ENCODE assay signal across 28 cellular contexts in the genomic region with DNA sequence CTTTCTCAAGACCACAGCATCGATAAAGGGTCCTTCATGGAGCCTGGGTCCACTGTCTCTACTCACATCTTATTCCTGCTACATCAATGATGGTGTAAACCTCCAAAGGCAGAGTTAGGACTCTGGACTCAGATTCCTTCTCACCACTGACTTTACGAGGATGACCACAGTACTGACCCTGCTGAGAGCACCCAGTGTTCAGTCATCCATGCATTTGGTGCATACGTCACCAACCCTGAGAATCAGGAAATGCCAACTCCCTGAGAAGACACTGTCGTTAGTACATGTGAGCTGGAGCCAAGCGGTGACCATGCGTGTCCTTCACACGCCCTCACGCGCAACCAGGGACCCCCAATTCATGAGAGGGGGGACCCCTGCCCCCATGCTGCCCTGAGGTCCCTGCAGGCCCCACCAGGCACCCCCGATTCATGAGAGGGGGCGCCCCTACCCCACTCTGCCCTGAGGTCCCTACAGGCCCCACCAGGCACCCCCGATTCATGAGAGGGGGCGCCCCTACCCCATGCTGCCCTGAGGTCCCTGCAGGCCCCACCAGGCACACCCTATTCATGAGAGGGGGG.
DNase-seq lines count a peak whose midpoint lies in the region; ATAC-seq and TF ChIP-seq lines count a peak whose summit lies in the region.
"Had no signal": no experiment of that assay in that cellular context is flagged by ENCODE, and none has a peak within 500 bp of the region (broad histone marks: within the 10 kb centered on the region; RNA-seq: fewer than 3 reads in every experiment).

No MANE protein-coding gene starts in this region.

- no peaks in the 10 kb centered on the region for H3K27me3 ChIP-seq in neuronal stem cell (ENCODE audit: control insufficient read depth in 3 of 3, insufficient read depth in 3 of 3, low read depth in 1 of 3, low read length in 3 of 3)
- H3K27me3 ChIP-seq in gastrocnemius medialis, result no peaks in the 10 kb centered on the region
- H3K27me3 ChIP-seq: left lung, sigmoid colon, SJCRH30, vagina had no signal

- peaks cover 0 to 5% of the 10 kb centered on the region in 2 donors for H3K9me3 ChIP-seq in neuronal stem cell (replicated peaks in 1 of 2; ENCODE audit: control insufficient read depth in 2 of 2, insufficient read depth in 1 of 2, low read depth in 1 of 2, low read length in 2 of 2)
- H3K9me3 ChIP-seq in gastrocnemius medialis, result no peaks in the 10 kb centered on the region
- H3K9me3 ChIP-seq: left lung, sigmoid colon, SJCRH30, vagina had no signal

- H3K4me2 ChIP-seq in neuronal stem cell (ENCODE audit: insufficient read depth, low read length, poor library complexity, severe bottlenecking), result no peak overlapping the region

- no peak overlapping the region for H3K4ac ChIP-seq in neuronal stem cell (ENCODE audit: low read length)

- H3K4me1 ChIP-seq in neuronal stem cell (ENCODE audit: control insufficient read depth in 2 of 2, insufficient read depth in 1 of 2, low read depth in 1 of 2, low read length in 2 of 2) (no peaks in the 10 kb centered on the region), gastrocnemius medialis (no peaks in the 10 kb centered on the region)
- H3K4me1 ChIP-seq: heart left ventricle, sigmoid colon, SJCRH30, vagina had no signal

- DNase-seq in Caki2 (ENCODE audit: low read depth) (peak; percentile 66), M059J (ENCODE audit: low read depth) (peak; percentile 95), cardiac fibroblast (ENCODE audit: low read depth in 2 of 2) (peak; percentile 1 to 58), neuronal stem cell (ENCODE audit: low spot score) (no peak), gastrocnemius medialis (no peak), NCI-H2029 treated with DMSO at 0.1 percent for 48 hours (lab: John Stamatoyannopoulos, UW) (no peak), type B pancreatic cell (ENCODE audit: extremely low spot score, unreplicated experiment) (no peak)
- DNase-seq: activated CD4-positive, alpha-beta T cell treated with anti-CD3 and anti-CD28 coated beads, Interleukin-2, amount 10 ng/mL, durations not matched to agents 24 days and 14 days; activated CD8-positive, alpha-beta memory T cell treated with anti-CD3 and anti-CD28 coated beads, Interleukin-2, amount 50 U/mL, for 48 hours; activated effector memory CD4-positive, alpha-beta T cell treated with Interleukin-2 at 50 U/mL for 16 hours; activated naive CD8-positive, alpha-beta T cell treated with anti-CD3 and anti-CD28 coated beads, Interleukin-2, amount 10 ng/mL, durations not matched to agents 7 days and 5 days; heart left ventricle; Karpas-422; left lung; natural killer cell; NCI-H1048; NCI-H187 treated with DMSO at 0.1 percent for 48 hours; NCI-H748 treated with DMSO at 0.1 percent for 48 hours; OCI-M1; sigmoid colon; SJCRH30 had no signal

- no peak overlapping the region for H3K4me3 Mint-ChIP-seq in type B pancreatic cell
- H3K4me3 Mint-ChIP-seq: activated CD4-positive, alpha-beta T cell treated with anti-CD3 and anti-CD28 coated beads, Interleukin-2, amount 10 ng/mL, durations not matched to agents 24 days and 14 days; activated naive CD8-positive, alpha-beta T cell treated with anti-CD3 and anti-CD28 coated beads, Interleukin-2, amount 10 ng/mL, durations not matched to agents 7 days and 5 days; brain; CD14-positive monocyte; mesothelial cell of epicardium; natural killer cell; T-helper 1 cell treated with Interleukin-12 subunit alpha and Interleukin-12 subunit beta and Interleukin-4 antibody, amounts not matched to agents 30 μg/mL and 1 μg/mL, for 36 hours had no signal

- H3K27ac Mint-ChIP-seq in type B pancreatic cell, result no peak overlapping the region
- H3K27ac Mint-ChIP-seq: activated CD4-positive, alpha-beta T cell treated with anti-CD3 and anti-CD28 coated beads, Interleukin-2, amount 10 ng/mL, durations not matched to agents 24 days and 14 days; activated naive CD8-positive, alpha-beta T cell treated with anti-CD3 and anti-CD28 coated beads, Interleukin-2, amount 10 ng/mL, durations not matched to agents 7 days and 5 days; CD14-positive monocyte; mesothelial cell of epicardium; natural killer cell; T-helper 1 cell treated with Interleukin-12 subunit alpha and Interleukin-12 subunit beta and Interleukin-4 antibody, amounts not matched to agents 30 μg/mL and 1 μg/mL, for 36 hours had no signal

- H2BK12ac ChIP-seq in neuronal stem cell (ENCODE audit: low read length), result no peak overlapping the region

- no peaks in the 10 kb centered on the region for H3K36me3 Mint-ChIP-seq in type B pancreatic cell
- H3K36me3 Mint-ChIP-seq: activated naive CD8-positive, alpha-beta T cell treated with anti-CD3 and anti-CD28 coated beads, Interleukin-2, amount 10 ng/mL, durations not matched to agents 7 days and 5 days; brain; CD14-positive monocyte; mesothelial cell of epicardium; natural killer cell had no signal

- H3K79me1 ChIP-seq in neuronal stem cell (ENCODE audit: low read depth, low read length), result peaks cover 3% of the 10 kb centered on the region

- no peak overlapping the region for H4K91ac ChIP-seq in neuronal stem cell (ENCODE audit: low read depth, low read length, poor library complexity)

- no peaks in the 10 kb centered on the region for H3K36me3 ChIP-seq in neuronal stem cell (replicated peaks in 1 of 2; ENCODE audit: control insufficient read depth in 2 of 2, insufficient read depth in 2 of 2, low read length in 2 of 2)
- H3K36me3 ChIP-seq in gastrocnemius medialis, result no peaks in the 10 kb centered on the region
- H3K36me3 ChIP-seq: heart left ventricle, left lung, sigmoid colon, SJCRH30, vagina had no signal

- no CpG with 5 or more reads among the region's 13 CpGs for WGBS in neuronal stem cell (ENCODE audit: extremely low coverage in 2 of 2, insufficient read length in 2 of 2, insufficient replicate concordance in 1 of 2), 2 donors

- peak overlapping the region; percentile 11 for H3K14ac ChIP-seq in neuronal stem cell (ENCODE audit: low read length)

- H2BK5ac ChIP-seq in neuronal stem cell (ENCODE audit: low read length), result peak overlapping the region; percentile 19

- H3K18ac ChIP-seq in neuronal stem cell (ENCODE audit: low read length), result no peak overlapping the region

- H2AK5ac ChIP-seq in neuronal stem cell (ENCODE audit: low read depth, low read length), result no peak overlapping the region

- H3K27me3 Mint-ChIP-seq in type B pancreatic cell, result peaks cover 6% of the 10 kb centered on the region
- H3K27me3 Mint-ChIP-seq: activated CD4-positive, alpha-beta T cell treated with anti-CD3 and anti-CD28 coated beads, Interleukin-2, amount 10 ng/mL, durations not matched to agents 24 days and 14 days; activated naive CD8-positive, alpha-beta T cell treated with anti-CD3 and anti-CD28 coated beads, Interleukin-2, amount 10 ng/mL, durations not matched to agents 7 days and 5 days had no signal

- no peak overlapping the region for H4K8ac ChIP-seq in neuronal stem cell (ENCODE audit: low read depth, low read length)

- H2AFZ ChIP-seq in neuronal stem cell (ENCODE audit: low read length), result no peak overlapping the region

- in situ Hi-C loops in Caki2 (cut with HindIII; ENCODE audit: low pct_unique_long_range_greater_than_20kb, low sequenced_read_pairs), result no loop called here
- in situ Hi-C loops in gastrocnemius medialis (cut with MboI; ENCODE audit: low sequenced_read_pairs in 4 of 4), result no loop called here

- H3K9ac ChIP-seq in neuronal stem cell (ENCODE audit: low read depth, low read length, poor library complexity), result no peak overlapping the region

- intact Hi-C loops in gastrocnemius medialis (cut with DNase I; ENCODE audit: low total_unique reads), result no loop called here

- H3K9me3 Mint-ChIP-seq in type B pancreatic cell, result no peaks in the 10 kb centered on the region
- H3K9me3 Mint-ChIP-seq: activated CD4-positive, alpha-beta T cell treated with anti-CD3 and anti-CD28 coated beads, Interleukin-2, amount 10 ng/mL, durations not matched to agents 24 days and 14 days; activated naive CD8-positive, alpha-beta T cell treated with anti-CD3 and anti-CD28 coated beads, Interleukin-2, amount 10 ng/mL, durations not matched to agents 7 days and 5 days; natural killer cell; T-helper 1 cell treated with Interleukin-12 subunit alpha and Interleukin-12 subunit beta and Interleukin-4 antibody, amounts not matched to agents 30 μg/mL and 1 μg/mL, for 36 hours had no signal

- H3K27ac ChIP-seq in neuronal stem cell (replicated peaks; ENCODE audit: low read length), result no peak overlapping the region
- H3K27ac ChIP-seq in gastrocnemius medialis, result peak overlapping the region in 1 of 4 donors; percentile 35
- H3K27ac ChIP-seq: coronary artery, heart left ventricle, left lung, sigmoid colon, SJCRH30, vagina had no signal

- no peak overlapping the region for H3K4me3 ChIP-seq in cardiac fibroblast (replicated peaks in 1 of 2; ENCODE audit: low read depth in 2 of 2, low read length in 2 of 2)
- no peak overlapping the region for H3K4me3 ChIP-seq in neuronal stem cell (ENCODE audit: low read length in 2 of 2)
- H3K4me3 ChIP-seq in gastrocnemius medialis, result no peak overlapping the region
- H3K4me3 ChIP-seq: coronary artery, heart left ventricle, left lung, sigmoid colon, SJCRH30, vagina had no signal

- H3K23ac ChIP-seq in neuronal stem cell (ENCODE audit: low read depth, low read length, poor library complexity), result no peak overlapping the region

- ATAC-seq in HG03565 (IDR thresholded peaks at IDR 0.05; ENCODE audit: unreplicated experiment), result no peak
- no peak for ATAC-seq in gastrocnemius medialis
- ATAC-seq: heart left ventricle, left lung, natural killer cell had no signal

- no peak for TF ChIP-seq POLR2A in gastrocnemius medialis (IDR thresholded peaks at IDR 0.05)

- H2BK15ac ChIP-seq in neuronal stem cell (ENCODE audit: low read length), result no peak overlapping the region

- peaks cover 4% of the 10 kb centered on the region for H3K4me1 Mint-ChIP-seq in type B pancreatic cell (ENCODE audit: unreplicated experiment)
- H3K4me1 Mint-ChIP-seq: activated CD4-positive, alpha-beta T cell treated with anti-CD3 and anti-CD28 coated beads, Interleukin-2, amount 10 ng/mL, durations not matched to agents 24 days and 14 days; activated naive CD8-positive, alpha-beta T cell treated with anti-CD3 and anti-CD28 coated beads, Interleukin-2, amount 10 ng/mL, durations not matched to agents 7 days and 5 days; mesothelial cell of epicardium; natural killer cell had no signal

- TF ChIP-seq CTCF in cardiac fibroblast (IDR thresholded peaks at IDR 0.05; ENCODE audit: low read depth, low read length), result no peak
- TF ChIP-seq CTCF in gastrocnemius medialis (IDR thresholded peaks at IDR 0.05 in 4 of 5, conservative IDR thresholded peaks at IDR 0.05 in 1 of 5), result no peak
- TF ChIP-seq CTCF in type B pancreatic cell (conservative IDR thresholded peaks at IDR 0.05), result no peak

- no peak overlapping the region for H2BK120ac ChIP-seq in neuronal stem cell (ENCODE audit: low read depth, low read length)

Comparison
In these comparisons a context has a peak if more than half of its experiments do, and no peak if none do; other contexts are left out.
1. DNase-seq: peak in Caki2 (single experiment), M059J (single experiment) and cardiac fibroblast (2 of 2); none in neuronal stem cell (single experiment), gastrocnemius medialis (0 of 2), NCI-H2029 treated with DMSO at 0.1 percent for 48 hours (single experiment) and type B pancreatic cell (single experiment).